Comparison of ENCODE assay signal across 19 cellular contexts in genomic region chr15:33066584-33066983, GRCh38.
DNase-seq lines count a peak whose midpoint lies in the region; ATAC-seq and TF ChIP-seq lines count a peak whose summit lies in the region.
"Had no signal": no experiment of that assay in that cellular context is flagged by ENCODE, and none has a peak within 500 bp of the region (broad histone marks: within the 10 kb centered on the region; RNA-seq: fewer than 3 reads in every experiment).

No MANE protein-coding gene starts in this region.

- no peak for DNase-seq in HFFc6
- peak; percentile 59 to 72 for DNase-seq in SJCRH30
- DNase-seq in mesendoderm = no peak
- no peak for DNase-seq in DMS53 (lab: John Stamatoyannopoulos, UW)
- DNase-seq in activated T-helper 1 cell treated with anti-CD3 and anti-CD28 coated beads, Interleukin-12 subunit alpha, Interleukin-12 subunit beta, Interleukin-2, Interleukin-4 antibody, amounts not matched to agents 30 ng/mL and 10 ng/mL and 1 ng/mL, durations not matched to agents 14 hours and 24 hours and 36 hours (ENCODE audit: low spot score) = no peak
- DNase-seq: activated CD4-positive, alpha-beta T cell treated with anti-CD3 and anti-CD28 coated beads for 1 hour; activated CD8-positive, alpha-beta memory T cell treated with anti-CD3 and anti-CD28 coated beads, Interleukin-2, amount 10 ng/mL, durations not matched to agents 7 days and 5 days; activated effector memory CD4-positive, alpha-beta T cell treated with anti-CD3 and anti-CD28 coated beads, Interleukin-2, amount 50 U/mL, for 16 hours; Caco-2; heart right ventricle; NCI-H1436 treated with DMSO at 0.1 percent for 48 hours; NCI-H774; stimulated activated naive CD4-positive, alpha-beta T cell; T1000 had no signal

- H3K27me3 ChIP-seq in SJCRH30 = no peaks in the 10 kb centered on the region
- H3K27me3 ChIP-seq in mesendoderm (ENCODE audit: insufficient read depth, low read length, poor library complexity) = no peaks in the 10 kb centered on the region
- no peaks in the 10 kb centered on the region for H3K27me3 ChIP-seq in thymus (ENCODE audit: control insufficient read depth, insufficient read depth)
- H3K27me3 ChIP-seq: right atrium auricular region had no signal

- H3K79me2 ChIP-seq in mesendoderm (ENCODE audit: control insufficient read depth, insufficient read depth, low read length) = no peaks in the 10 kb centered on the region

- no peak overlapping the region for H2AK5ac ChIP-seq in mesendoderm (ENCODE audit: low read length)

- peaks cover 17% of the 10 kb centered on the region for H3K36me3 Mint-ChIP-seq in HFFc6 (ENCODE audit: low read depth)
- no peaks in the 10 kb centered on the region for H3K36me3 Mint-ChIP-seq in activated T-helper 1 cell treated with anti-CD3 and anti-CD28 coated beads, Interleukin-12 subunit alpha, Interleukin-12 subunit beta, Interleukin-2, Interleukin-4 antibody, amounts not matched to agents 30 ng/mL and 10 ng/mL and 1 ng/mL, durations not matched to agents 14 hours and 24 hours and 36 hours (ENCODE audit: low read depth)
- H3K36me3 Mint-ChIP-seq: activated CD8-positive, alpha-beta memory T cell treated with anti-CD3 and anti-CD28 coated beads, Interleukin-2, amount 10 ng/mL, durations not matched to agents 7 days and 5 days; memory B cell had no signal

- H4K8ac ChIP-seq in mesendoderm (ENCODE audit: low read depth, low read length) = no peak overlapping the region

- no peak overlapping the region for H3K4me2 ChIP-seq in mesendoderm (ENCODE audit: low read length)

- no peak overlapping the region for H4K5ac ChIP-seq in mesendoderm (ENCODE audit: low read length)

- no peaks in the 10 kb centered on the region for H3K9me3 Mint-ChIP-seq in HFFc6
- H3K9me3 Mint-ChIP-seq in activated T-helper 1 cell treated with anti-CD3 and anti-CD28 coated beads, Interleukin-12 subunit alpha, Interleukin-12 subunit beta, Interleukin-2, Interleukin-4 antibody, amounts not matched to agents 30 ng/mL and 10 ng/mL and 1 ng/mL, durations not matched to agents 14 hours and 24 hours and 36 hours = no peaks in the 10 kb centered on the region
- H3K9me3 Mint-ChIP-seq: memory B cell had no signal

- H3K4me1 ChIP-seq in SJCRH30 (peaks cover 31% of the 10 kb centered on the region), mesendoderm (ENCODE audit: control insufficient read depth, low read depth, low read length) (peaks cover 12% of the 10 kb centered on the region), thymus (ENCODE audit: control insufficient read depth, insufficient read depth, low read length) (peaks cover 22% of the 10 kb centered on the region)
- H3K4me1 ChIP-seq: Caco-2 had no signal

- no CpG with 5 or more reads among the region's 8 CpGs for WGBS in mesendoderm (ENCODE audit: extremely low coverage, insufficient coverage, low lambda C conversion rate)
- 94% methylated on average over 8 of the region's 8 CpGs for WGBS in thymus

- no peak overlapping the region for H2BK15ac ChIP-seq in mesendoderm (replicated peaks; ENCODE audit: low read depth)

- no peak overlapping the region for H3K9ac ChIP-seq in mesendoderm (ENCODE audit: low read length)

- H3K4me3 ChIP-seq in SJCRH30 = peak overlapping the region; percentile 51
- no peak overlapping the region for H3K4me3 ChIP-seq in mesendoderm (ENCODE audit: low read length)
- peak overlapping the region; percentile 55 for H3K4me3 ChIP-seq in thymus (ENCODE audit: low read length)
- H3K4me3 ChIP-seq: heart right ventricle, right atrium auricular region had no signal

- H2BK120ac ChIP-seq in mesendoderm (ENCODE audit: low read depth, low read length) = no peak overlapping the region

- peaks cover 1% of the 10 kb centered on the region; the same call in 1 of the 2 replicates for H3K27me3 Mint-ChIP-seq in HFFc6 (ENCODE audit: insufficient read depth)
- H3K27me3 Mint-ChIP-seq in activated T-helper 1 cell treated with anti-CD3 and anti-CD28 coated beads, Interleukin-12 subunit alpha, Interleukin-12 subunit beta, Interleukin-2, Interleukin-4 antibody, amounts not matched to agents 30 ng/mL and 10 ng/mL and 1 ng/mL, durations not matched to agents 14 hours and 24 hours and 36 hours (ENCODE audit: insufficient read depth) = peaks cover 15% of the 10 kb centered on the region

- H3K23ac ChIP-seq in mesendoderm (ENCODE audit: low read length) = no peak overlapping the region

- H3K36me3 ChIP-seq in SJCRH30 (peaks cover 11% of the 10 kb centered on the region), mesendoderm (ENCODE audit: control insufficient read depth, insufficient read depth, low read length) (no peaks in the 10 kb centered on the region), thymus (ENCODE audit: control insufficient read depth, insufficient read depth) (peaks cover 4% of the 10 kb centered on the region)
- H3K36me3 ChIP-seq: heart right ventricle, neutrophil, right atrium auricular region had no signal

- ATAC-seq in GM18868 (IDR thresholded peaks at IDR 0.05; ENCODE audit: unreplicated experiment) = no peak
- ATAC-seq: activated CD8-positive, alpha-beta memory T cell treated with anti-CD3 and anti-CD28 coated beads, Interleukin-2, amount 10 ng/mL, durations not matched to agents 7 days and 5 days; heart right ventricle had no signal

- H3K27ac ChIP-seq in SJCRH30 = peak overlapping the region; percentile 63
- H3K27ac ChIP-seq in mesendoderm (ENCODE audit: low read depth, low read length) = no peak overlapping the region
- H3K27ac ChIP-seq in thymus (ENCODE audit: low read depth) = no peak overlapping the region
- H3K27ac ChIP-seq: heart right ventricle, neutrophil, right atrium auricular region had no signal

- H3K18ac ChIP-seq in mesendoderm (ENCODE audit: low read length) = peak overlapping the region; percentile 4

- peaks cover 67% of the 10 kb centered on the region for H3K4me1 Mint-ChIP-seq in HFFc6 (ENCODE audit: low read depth)
- peaks cover 7% of the 10 kb centered on the region for H3K4me1 Mint-ChIP-seq in activated T-helper 1 cell treated with anti-CD3 and anti-CD28 coated beads, Interleukin-12 subunit alpha, Interleukin-12 subunit beta, Interleukin-2, Interleukin-4 antibody, amounts not matched to agents 30 ng/mL and 10 ng/mL and 1 ng/mL, durations not matched to agents 14 hours and 24 hours and 36 hours (ENCODE audit: low read depth)

- no peak for TF ChIP-seq CTCF in HFFc6 (IDR thresholded peaks at IDR 0.05)

- peak overlapping the region; percentile 98 for H3K27ac Mint-ChIP-seq in HFFc6
- no peak overlapping the region for H3K27ac Mint-ChIP-seq in activated T-helper 1 cell treated with anti-CD3 and anti-CD28 coated beads, Interleukin-12 subunit alpha, Interleukin-12 subunit beta, Interleukin-2, Interleukin-4 antibody, amounts not matched to agents 30 ng/mL and 10 ng/mL and 1 ng/mL, durations not matched to agents 14 hours and 24 hours and 36 hours
- H3K27ac Mint-ChIP-seq: activated CD8-positive, alpha-beta memory T cell treated with anti-CD3 and anti-CD28 coated beads, Interleukin-2, amount 10 ng/mL, durations not matched to agents 7 days and 5 days; memory B cell had no signal

- H3K79me1 ChIP-seq in mesendoderm (ENCODE audit: low read length) = no peaks in the 10 kb centered on the region

- intact Hi-C loops in activated T-helper 1 cell treated with anti-CD3 and anti-CD28 coated beads, Interleukin-12 subunit alpha, Interleukin-12 subunit beta, Interleukin-2, Interleukin-4 antibody, amounts not matched to agents 30 ng/mL and 10 ng/mL and 1 ng/mL, durations not matched to agents 14 hours and 24 hours and 36 hours (cut with micrococcal nuclease) = no loop called here

- peak overlapping the region; percentile 89 for H3K4me3 Mint-ChIP-seq in HFFc6
- no peak overlapping the region for H3K4me3 Mint-ChIP-seq in activated T-helper 1 cell treated with anti-CD3 and anti-CD28 coated beads, Interleukin-12 subunit alpha, Interleukin-12 subunit beta, Interleukin-2, Interleukin-4 antibody, amounts not matched to agents 30 ng/mL and 10 ng/mL and 1 ng/mL, durations not matched to agents 14 hours and 24 hours and 36 hours
- H3K4me3 Mint-ChIP-seq: activated CD8-positive, alpha-beta memory T cell treated with anti-CD3 and anti-CD28 coated beads, Interleukin-2, amount 10 ng/mL, durations not matched to agents 7 days and 5 days; memory B cell had no signal

- no peak overlapping the region for H3K56ac ChIP-seq in mesendoderm (ENCODE audit: low read length)

- H2BK5ac ChIP-seq in mesendoderm (ENCODE audit: low read length) = no peak overlapping the region

- H3K4ac ChIP-seq in mesendoderm (ENCODE audit: low read depth, low read length) = no peak overlapping the region

- H3K9me3 ChIP-seq in SJCRH30 (replicated peaks) (no peaks in the 10 kb centered on the region), thymus (ENCODE audit: control insufficient read depth) (no peaks in the 10 kb centered on the region)
- H3K9me3 ChIP-seq: Caco-2, heart right ventricle, neutrophil, right atrium auricular region had no signal

Comparison
In these comparisons a context has a peak if more than half of its experiments do, and no peak if none do; other contexts are left out.
1. DNase-seq: peak in SJCRH30 (2 of 2); none in HFFc6 (single experiment), mesendoderm (single experiment), DMS53 (single experiment) and activated T-helper 1 cell treated with anti-CD3 and anti-CD28 coated beads, Interleukin-12 subunit alpha, Interleukin-12 subunit beta, Interleukin-2, Interleukin-4 antibody, amounts not matched to agents 30 ng/mL and 10 ng/mL and 1 ng/mL, durations not matched to agents 14 hours and 24 hours and 36 hours (single experiment).